In genomic region chr1:1614954-1615255, GRCh38 we compare ENCODE assay signal across 9 cellular contexts. TPM values are rescaled to one million over a fixed set of nuclear protein-coding genes. Genes with fewer than 3 reads are reported as not detected.
DNase-seq lines count a peak whose midpoint lies in the region; ATAC-seq, FAIRE-seq and TF ChIP-seq lines count a peak whose summit lies in the region.
"Had no signal": no experiment of that assay in that cellular context is flagged by ENCODE, and none has a peak within 500 bp of the region (broad histone marks: within the 10 kb centered on the region; RNA-seq: fewer than 3 reads in every experiment).

No MANE protein-coding gene starts in this region.

- peak; percentile 2 to 9 for ATAC-seq in naive thymus-derived CD8-positive, alpha-beta T cell
- no peak for ATAC-seq in GM18517 (IDR thresholded peaks at IDR 0.05; ENCODE audit: unreplicated experiment)

- 0 out of 2 replicates have a peak overlapping the region, but pooled peaks have one; percentile 45 for H2AFZ ChIP-seq in Karpas-422 (ENCODE audit: low read length)

- H4K20me1 ChIP-seq in Karpas-422 (ENCODE audit: insufficient read depth, low read depth, low read length), result peaks cover 19% of the 10 kb centered on the region

- H3K4me2 ChIP-seq in Karpas-422 (ENCODE audit: low read depth, low read length, poor library complexity, severe bottlenecking), result peak overlapping the region; percentile 100

- H3K27me3 ChIP-seq in AG04450 (ENCODE audit: control insufficient read depth, insufficient read depth, low read length) (no peaks in the 10 kb centered on the region), Karpas-422 (ENCODE audit: low read length) (no peaks in the 10 kb centered on the region)

- POLR2A ChIA-PET in AG04450 (lab: Yijun Ruan, JAX), result interaction anchor here (0.5 to 3.0 kb wide), 6 partner anchors 13 to 110 kb away, joined by 3 to 12 read pairs (median 4); partner anchors contain the start of gene MMP23B
- POLR2A ChIA-PET in naive thymus-derived CD8-positive, alpha-beta T cell (lab: Charles Lee), result interaction anchor here (0.6 to 9.7 kb wide), 19 partner anchors 8 to 282 kb away, joined by 3 to 246 read pairs (median 8); partner anchors contain the start of genes AURKAIP1, CCNL2, FNDC10 and MMP23B

- no peaks in the 10 kb centered on the region for H3K27me3 Mint-ChIP-seq in naive thymus-derived CD8-positive, alpha-beta T cell

- no peaks in the 10 kb centered on the region for H3K36me3 Mint-ChIP-seq in naive thymus-derived CD8-positive, alpha-beta T cell

- peak overlapping the region; percentile 92 to 99 (median 97) for H3K4me3 Mint-ChIP-seq in naive thymus-derived CD8-positive, alpha-beta T cell

- no peak for FAIRE-seq in GM19239 (lab: Jason Lieb, UNC)
- FAIRE-seq: frontal cortex had no signal

- H3K9me2 ChIP-seq in Karpas-422 (replicated peaks; ENCODE audit: insufficient read depth, low read length), result no peaks in the 10 kb centered on the region

- H3K27ac ChIP-seq in AG04450 (ENCODE audit: low read depth, low read length), result no peak overlapping the region
- no peak overlapping the region for H3K27ac ChIP-seq in Karpas-422 (ENCODE audit: low read length)
- H3K27ac ChIP-seq in coronary artery, result peak overlapping the region; percentile 95 to 100

- peaks cover 23% of the 10 kb centered on the region for H3K4me1 ChIP-seq in Karpas-422 (ENCODE audit: low read length)

- no peaks in the 10 kb centered on the region for H3K9me3 Mint-ChIP-seq in naive thymus-derived CD8-positive, alpha-beta T cell

- TF ChIP-seq CTCF in AG04450 (IDR thresholded peaks at IDR 0.05; ENCODE audit: low read depth, low read length) (no peak), coronary artery (IDR thresholded peaks at IDR 0.05) (no peak)

- H3K79me2 ChIP-seq in Karpas-422 (ENCODE audit: low read length), result peaks cover 14% of the 10 kb centered on the region; the same call in 1 of the 2 replicates

- DNase-seq in AG04450 (ENCODE audit: low read depth, low spot score) (no peak), Karpas-422 (no peak), coronary artery (ENCODE audit: low spot score) (no peak), germinal center (ENCODE audit: low spot score) (no peak), GM19239 (ENCODE audit: insufficient read length, low spot score) (no peak), dedifferentiated amniotic fluid mesenchymal stem cell (ENCODE audit: extremely low spot score) (no peak)
- DNase-seq in naive thymus-derived CD8-positive, alpha-beta T cell, result no peak

- no peaks in the 10 kb centered on the region for H3K36me3 ChIP-seq in Karpas-422 (ENCODE audit: insufficient read depth, low read length)

- peak overlapping the region; percentile 75 for H3K9ac ChIP-seq in Karpas-422 (ENCODE audit: low read length)

- H3K4me3 ChIP-seq in AG04450 (ENCODE audit: low read depth, low read length) (peak overlapping the region; percentile 93), Karpas-422 (ENCODE audit: low read length) (peak overlapping the region; percentile 99), coronary artery (peak overlapping the region; percentile 97)

- CTCF ChIA-PET in AG04450 (lab: Charles Lee), result no interaction called here

- peaks cover 8 to 33% (median 31%) of the 10 kb centered on the region in 4 donors for H3K4me1 Mint-ChIP-seq in naive thymus-derived CD8-positive, alpha-beta T cell

- peak overlapping the region; percentile 94 to 100 (median 99) for H3K27ac Mint-ChIP-seq in naive thymus-derived CD8-positive, alpha-beta T cell

- H3K9me3 ChIP-seq in AG04450 (ENCODE audit: control insufficient read depth, insufficient read depth, low read length) (no peaks in the 10 kb centered on the region; the same call in 1 of the 2 replicates), Karpas-422 (ENCODE audit: low read length) (no peaks in the 10 kb centered on the region)

RNA-seq across cellular contexts. Expression of gene MIB2, which starts 0.4 kb away (rescaled TPM):
- 9.4 and 14.0 TPM in 2 replicates for polyA plus RNA-seq in AG04450 (2011; rRNA removed)
- polyA minus RNA-seq in AG04450 (2011; rRNA and poly(A)+ RNA removed), result 7.9 and 11.7 TPM in 2 replicates
- total RNA-seq in Karpas-422 (2014; rRNA removed; shearing (Covaris generic); ENCODE audit: low replicate concordance), result 24.8 and 54.3 TPM in 2 replicates
- total RNA-seq in naive thymus-derived CD8-positive, alpha-beta T cell, result 100 to 1,000 TPM; 109 to 122 TPM
- 10 to 100 TPM; 23.6 to 31.1 (median 27.2) TPM for polyA plus RNA-seq in naive thymus-derived CD8-positive, alpha-beta T cell

RNA-seq across cellular contexts. Expression of gene FNDC10, which starts 15.0 kb away (rescaled TPM):
- 1.4 and 2.3 TPM in 2 replicates for polyA plus RNA-seq in AG04450 (2011; rRNA removed)
- polyA minus RNA-seq in AG04450 (2011; rRNA and poly(A)+ RNA removed), result 0.55 and 0.70 TPM in 2 replicates
- total RNA-seq in Karpas-422 (2014; rRNA removed; shearing (Covaris generic); ENCODE audit: low replicate concordance), result 0.14 TPM in 1 of 2 replicates, not detected in the other
- total RNA-seq in naive thymus-derived CD8-positive, alpha-beta T cell, result 1 to 10 TPM; 3.7 to 3.8 TPM
- 1 to 10 TPM in 1 of 3 donors, under 1 TPM in 2; 0.75 to 2.4 (median 0.89) TPM for polyA plus RNA-seq in naive thymus-derived CD8-positive, alpha-beta T cell

RNA-seq across cellular contexts. Expression of gene MMP23B, which starts 17.1 kb away (rescaled TPM):
- polyA plus RNA-seq in AG04450 (2011; rRNA removed), result 4.9 and 7.1 TPM in 2 replicates
- polyA minus RNA-seq in AG04450 (2011; rRNA and poly(A)+ RNA removed), result 0.97 TPM in 1 of 2 replicates, not detected in the other
- 1.3 and 2.7 TPM in 2 replicates for total RNA-seq in Karpas-422 (2014; rRNA removed; shearing (Covaris generic); ENCODE audit: low replicate concordance)
- 1 to 10 TPM; 3.6 to 6.1 TPM for total RNA-seq in naive thymus-derived CD8-positive, alpha-beta T cell
- polyA plus RNA-seq in naive thymus-derived CD8-positive, alpha-beta T cell, result 1 to 10 TPM in 2 of 3 donors, not detected in 1; 1.1 to 2.4 TPM

RNA-seq across cellular contexts. Expression of gene SSU72, which starts 40.2 kb away (rescaled TPM):
- polyA plus RNA-seq in AG04450 (2011; rRNA removed), result 104 and 113 TPM in 2 replicates
- 75.8 and 87.2 TPM in 2 replicates for polyA minus RNA-seq in AG04450 (2011; rRNA and poly(A)+ RNA removed)
- 70.9 and 80.6 TPM in 2 replicates for total RNA-seq in Karpas-422 (2014; rRNA removed; shearing (Covaris generic); ENCODE audit: low replicate concordance)
- total RNA-seq in naive thymus-derived CD8-positive, alpha-beta T cell, result 100 to 1,000 TPM; 158 to 162 TPM
- 100 to 1,000 TPM; 219 to 290 (median 248) TPM for polyA plus RNA-seq in naive thymus-derived CD8-positive, alpha-beta T cell

RNA-seq across cellular contexts. Expression of gene CDK11B, which starts 43.9 kb away (rescaled TPM):
- polyA plus RNA-seq in AG04450 (2011; rRNA removed), result 6.7 and 13.3 TPM in 2 replicates
- 4.1 and 5.6 TPM in 2 replicates for polyA minus RNA-seq in AG04450 (2011; rRNA and poly(A)+ RNA removed)
- 11.4 and 16.1 TPM in 2 replicates for total RNA-seq in Karpas-422 (2014; rRNA removed; shearing (Covaris generic); ENCODE audit: low replicate concordance)
- total RNA-seq in naive thymus-derived CD8-positive, alpha-beta T cell, result 10 to 100 TPM; 43.6 to 44.3 TPM
- polyA plus RNA-seq in naive thymus-derived CD8-positive, alpha-beta T cell, result 10 to 100 TPM; 11.8 to 19.7 (median 12.7) TPM

Comparison
In these comparisons a context has a peak if more than half of its experiments do, and no peak if none do; other contexts are left out.
1. H3K27ac ChIP-seq: peak in coronary artery (2 of 2); none in AG04450 (single experiment) and Karpas-422 (single experiment).
2. Peak in every context shown above with its lines, with median percentiles within 50 percentile points of each other: H3K4me3 ChIP-seq.